14 cellular contexts compared by ENCODE assay signal in the genomic region with DNA sequence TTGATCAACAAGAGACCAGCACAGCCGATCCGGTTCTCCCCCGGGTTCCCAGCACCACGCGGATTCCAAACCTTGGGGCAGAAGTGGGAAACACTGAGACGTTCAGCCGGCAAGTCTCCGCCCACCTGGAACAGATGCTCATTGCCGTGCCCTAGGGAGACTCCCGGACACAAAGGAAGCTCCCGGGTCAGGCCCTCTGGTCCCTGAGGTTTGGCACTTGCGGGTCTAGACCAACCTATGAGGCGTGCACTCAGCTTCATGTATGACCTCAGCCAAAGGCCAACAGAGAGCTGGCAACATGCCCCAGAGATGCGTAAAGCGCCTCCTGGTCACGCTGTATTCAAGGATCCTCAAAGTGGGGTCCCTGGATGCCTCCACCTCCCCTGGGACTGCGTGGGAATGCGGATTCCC. TPM values are rescaled to one million over a fixed set of nuclear protein-coding genes. Genes with fewer than 3 reads are reported as not detected.
DNase-seq lines count a peak whose midpoint lies in the region; ATAC-seq, FAIRE-seq and TF ChIP-seq lines count a peak whose summit lies in the region.
"Had no signal": no experiment of that assay in that cellular context is flagged by ENCODE, and none has a peak within 500 bp of the region (broad histone marks: within the 10 kb centered on the region; RNA-seq: fewer than 3 reads in every experiment).

No MANE protein-coding gene starts in this region.

- RAD21 ChIA-PET in GM12878 (lab: Charles Lee; ENCODE audit: unreplicated experiment), result interaction anchor here (1.1 to 1.9 kb wide), 3 partner anchors 34 to 232 kb away, joined by 3 to 6 read pairs (median 5); no protein-coding TSS in a partner anchor

- intact Hi-C loops in GM12878 (cut with micrococcal nuclease; ENCODE audit: unreplicated experiment), result loop anchor here (10.0 kb wide), 1 partner anchor 139 kb away; no protein-coding TSS in a partner anchor

- TF ChIP-seq POLR2A in A549 (IDR thresholded peaks at IDR 0.05; ENCODE audit: low read length) (no peak), GM12878 (IDR thresholded peaks at IDR 0.05; ENCODE audit: low read depth, low read length) (no peak)

- BruUV-seq in GM12878 (replicated peaks; lab: Mats Ljungman, UMichigan), result no TSS peak

- TF ChIP-seq RAD21 in A549 (conservative IDR thresholded peaks at IDR 0.05 in 1 of 2, IDR thresholded peaks at IDR 0.05 in 1 of 2), result no peak
- no peak for TF ChIP-seq RAD21 in GM12878 (IDR thresholded peaks at IDR 0.05; ENCODE audit: insufficient read depth, low read depth, low read length)

- H3K4me2 ChIP-seq in A549, result peak overlapping the region; percentile 80
- H3K4me2 ChIP-seq in GM12878 (ENCODE audit: control insufficient read depth, insufficient read depth), result peak overlapping the region; percentile 38; the same call in 1 of the 2 replicates

- H4K20me1 ChIP-seq in GM12878 (ENCODE audit: control insufficient read depth, insufficient read depth), result no peaks in the 10 kb centered on the region

- TF ChIP-seq EP300 in A549 (IDR thresholded peaks at IDR 0.05), result no peak
- no peak for TF ChIP-seq EP300 in GM12878 (IDR thresholded peaks at IDR 0.05; ENCODE audit: borderline replicate concordance in 1 of 2, control insufficient read depth in 1 of 2, low read depth in 2 of 2, low read length in 2 of 2)

- H3K36me3 ChIP-seq in GM12878 (ENCODE audit: control insufficient read depth in 2 of 2, insufficient read depth in 2 of 2, low read length in 1 of 2), result no peaks in the 10 kb centered on the region
- H3K36me3 ChIP-seq: MG63 had no signal

- POLR2A ChIA-PET in A549 (lab: Yijun Ruan, JAX), result no interaction called here
- POLR2A ChIA-PET in GM12878 (lab: Charles Lee), result interaction anchor here (1.1 kb wide), 1 partner anchor 17 kb away, joined by 3 read pairs; no protein-coding TSS in a partner anchor

- SMC1A ChIA-PET in GM12878 (lab: Charles Lee; ENCODE audit: uncharacterized antibody, unreplicated experiment), result interaction anchor here (1.6 kb wide), 1 partner anchor 34 kb away, joined by 6 read pairs; no protein-coding TSS in a partner anchor

- H3K9me3 Mint-ChIP-seq in neural crest cell, result no peaks in the 10 kb centered on the region

- H3K27ac ChIP-seq in A549 (no peak overlapping the region), GM12878 (ENCODE audit: control insufficient read depth, insufficient read depth) (no peak overlapping the region)

- H3K4me1 Mint-ChIP-seq in neural crest cell, result peaks cover 35% of the 10 kb centered on the region

- H3K9ac ChIP-seq in GM12878 (ENCODE audit: control insufficient read depth, insufficient read depth, low read length), result peak overlapping the region; percentile 3; the same call in 1 of the 2 replicates

- no peak overlapping the region for H3K27ac Mint-ChIP-seq in neural crest cell (ENCODE audit: unreplicated experiment)

- WGBS in A549 (ENCODE audit: missing lambda C conversion rate), result 15% methylated on average over 17 of the region's 18 CpGs
- 52% methylated on average over 18 of the region's 18 CpGs for WGBS in GM12878 (ENCODE audit: insufficient coverage, insufficient replicate concordance, low lambda C conversion rate, missing lambda C conversion rate)

- H3K9me3 ChIP-seq in A549, result peaks cover 7% of the 10 kb centered on the region; the same call in 1 of the 3 replicates
- no peaks in the 10 kb centered on the region for H3K9me3 ChIP-seq in GM12878 (replicated peaks; ENCODE audit: control insufficient read depth, insufficient read depth, low read length)
- H3K9me3 ChIP-seq: MG63 had no signal

- no peak for TF ChIP-seq CTCF in A549 (IDR thresholded peaks at IDR 0.05)
- no peak for TF ChIP-seq CTCF in GM12878 (IDR thresholded peaks at IDR 0.05 in 2 of 3, conservative IDR thresholded peaks at IDR 0.05 in 1 of 3; ENCODE audit: control insufficient read depth in 2 of 3, extremely low read depth in 1 of 3, insufficient read depth in 1 of 3, low read depth in 3 of 3, low read length in 3 of 3)
- TF ChIP-seq CTCF in neural crest cell (conservative IDR thresholded peaks at IDR 0.05), result no peak
- TF ChIP-seq CTCF in GM13977 (IDR thresholded peaks at IDR 0.05; ENCODE audit: extremely low read depth, insufficient read depth, missing control alignments), result no peak

- H3K27me3 ChIP-seq in GM12878 (replicated peaks in 1 of 2; ENCODE audit: control insufficient read depth in 2 of 2, insufficient read depth in 2 of 2, low read length in 1 of 2), result no peaks in the 10 kb centered on the region; a peak in 1 of 4 replicates

- no peak for DNase-seq in A549 (ENCODE audit: low read depth in 1 of 2, low spot score in 1 of 2)
- DNase-seq in DMS53 (lab: John Stamatoyannopoulos, UW), result peak; percentile 88
- DNase-seq in GM12878 (ENCODE audit: low read depth, low spot score), result no peak
- no peak for DNase-seq in neural crest cell (ENCODE audit: low read depth, low spot score)
- DNase-seq in GM13977 (ENCODE audit: low spot score), result no peak
- DNase-seq in cerebellum (ENCODE audit: low spot score), result no peak
- DNase-seq in globus pallidus (ENCODE audit: low spot score), result no peak
- DNase-seq: aorta; MG63; stimulated activated CD4-positive, alpha-beta T cell treated with anti-CD3 and anti-CD28 coated beads, Interleukin-2, amount 100 ng/mL, for 24 hours had no signal

- H3K27me3 Mint-ChIP-seq in neural crest cell (ENCODE audit: low read depth), result peaks cover 74% of the 10 kb centered on the region

- no peaks in the 10 kb centered on the region for H3K36me3 Mint-ChIP-seq in neural crest cell (ENCODE audit: low read depth)

- peak overlapping the region; percentile 74 for H3K4me3 Mint-ChIP-seq in neural crest cell

- H2AFZ ChIP-seq in GM12878 (ENCODE audit: control insufficient read depth, low read depth, low read length), result no peak overlapping the region

- CTCF ChIA-PET in A549 (lab: Yijun Ruan, JAX), result interaction anchor here (1.7 kb wide), 1 partner anchor 35 kb away, joined by 3 read pairs; no protein-coding TSS in a partner anchor
- CTCF ChIA-PET in GM12878 (lab: Yijun Ruan, JAX), result interaction anchor here (0.7 kb wide), 1 partner anchor 9 kb away, joined by 3 read pairs; no protein-coding TSS in a partner anchor

- no peak for FAIRE-seq in A549 (lab: Jason Lieb, UNC)
- FAIRE-seq in GM12878 (lab: Jason Lieb, UNC), result no peak

- ATAC-seq in A549, result no peak; a peak in 1 of 6 replicates
- no peak; the same call in 2 of the 3 replicates for ATAC-seq in GM12878
- ATAC-seq in GM18907 (IDR thresholded peaks at IDR 0.05; ENCODE audit: unreplicated experiment), result no peak

- peaks cover 11% of the 10 kb centered on the region for H3K79me2 ChIP-seq in GM12878 (ENCODE audit: control insufficient read depth, insufficient read depth, low read length)

- in situ Hi-C loops in GM12878 (cut with MboI), result no loop called here
- in situ Hi-C loops in GM13977 (cut with MboI; ENCODE audit: low pct_unique_long_range_greater_than_20kb, low sequenced_read_pairs, unreplicated experiment), result no loop called here

- H3K4me1 ChIP-seq in A549 (peaks cover 18% of the 10 kb centered on the region; the same call in 1 of the 3 replicates), GM12878 (ENCODE audit: control insufficient read depth, insufficient read depth, low read length) (no peaks in the 10 kb centered on the region)

- H3K4me3 ChIP-seq in A549 (0 out of 3 replicates have a peak overlapping the region, but pooled peaks have one; percentile 26), GM12878 (peak overlapping the region; percentile 50; the same call in 1 of the 2 replicates)
- H3K4me3 ChIP-seq: MG63 had no signal

TF ChIP-seq in A549, 52 proteins besides CTCF, POLR2A, EP300 and RAD21 (continues in another document):
- TF ChIP-seq GATA3 (IDR thresholded peaks at IDR 0.05; ENCODE audit: borderline replicate concordance), result no peak
- no peak for TF ChIP-seq TFCP2L1 (CRISPR knock-in tag; IDR thresholded peaks at IDR 0.05)
- no peak for TF ChIP-seq CHD2 (IDR thresholded peaks at IDR 0.05; ENCODE audit: low read length, partially characterized antibody)

TF ChIP-seq in GM12878, 131 proteins besides CTCF, POLR2A, EP300 and RAD21 (continues in another document):
- no peak for TF ChIP-seq BMI1 (IDR thresholded peaks at IDR 0.05; ENCODE audit: borderline replicate concordance)
- TF ChIP-seq SREBF1 (IDR thresholded peaks at IDR 0.05; ENCODE audit: low read length), result no peak
- no peak for TF ChIP-seq NR2F1 (conservative IDR thresholded peaks at IDR 0.05)
- TF ChIP-seq IKZF2 (IDR thresholded peaks at IDR 0.05), result no peak
- no peak for TF ChIP-seq POLR2AphosphoS2 (IDR thresholded peaks at IDR 0.05; ENCODE audit: low read depth, low read length)

RNA-seq across cellular contexts. Expression of a gene that starts 2.5 kb away (rescaled TPM):
- polyA plus RNA-seq in A549 (2011; rRNA removed) (0.07 TPM in 1 of 2 replicates, not detected in the other), A549 (2017; fragmentation: RNase III; extraction: RNeasy Plus Mini Kit Qiagen cat#74134 plus additional on column Dnase treatment) (not detected in 3 replicates), GM12878 (2011; rRNA removed) (1.4 and 2.9 TPM in 2 replicates), GM12878 (2014; fragmentation: Illumina TruSeq; extraction: Trizol) (0.07 TPM in 1 of 2 replicates, not detected in the other), GM12878 (2014; fragmentation: Nextera tagmentation; extraction: Ambion mirVana) (under 1 TPM in 1 of 2 experiments, not detected in 1; 0.04 TPM), GM12878 (2014; rRNA removed) (0.08 and 0.11 TPM in 2 replicates), GM12878 (2016; fragmentation: Nextera tagmentation; extraction: Ambion mirVana) (under 1 TPM; 0.06 to 0.24 TPM)
- 0.04 TPM in 1 of 2 replicates, not detected in the other for polyA plus RNA-seq in A549 (2012; cell fraction: cytosol; rRNA removed)
- polyA plus RNA-seq in A549 (2012; cell fraction: nucleus; rRNA removed), result not detected in 2 replicates
- polyA minus RNA-seq in A549 (2011; rRNA and poly(A)+ RNA removed), result not detected in 2 replicates
- 139 and 149 TPM in 2 replicates for total RNA-seq in GM12878 (2013; cell fraction: nucleolus; rRNA removed)
- total RNA-seq in GM12878 (2014; rRNA removed) (0.06 and 0.22 TPM in 2 replicates), GM12878 (2014; rRNA removed; fragmentation: Illumina TruSeq; extraction: Trizol) (0.04 and 0.09 TPM in 2 replicates), GM12878 (2021) (0.41 and 0.43 TPM in 2 replicates), neural crest cell (4.5 and 5.9 TPM in 2 replicates), cerebellum (14.5 TPM)
- polyA plus RNA-seq in GM12878 (2011; ENCODE audit: low read depth), result 1.8 TPM
- polyA plus RNA-seq in GM12878 (2011; cell fraction: cytosol; rRNA removed), result 1.4 and 1.5 TPM in 2 replicates
- 9.4 and 9.6 TPM in 2 replicates for polyA plus RNA-seq in GM12878 (2011; cell fraction: nucleus; rRNA removed)
- 2.9 and 4.5 TPM in 2 replicates for polyA plus RNA-seq in GM12878 (2012)
- polyA minus RNA-seq in GM12878 (2011; rRNA and poly(A)+ RNA removed), result 2.0 and 3.5 TPM in 2 replicates
- polyA minus RNA-seq in GM12878 (2011; cell fraction: cytosol; rRNA and poly(A)+ RNA removed), result 0.52 and 0.80 TPM in 2 replicates
- polyA minus RNA-seq in GM12878 (2011; cell fraction: nucleus; rRNA and poly(A)+ RNA removed), result 1.8 and 6.6 TPM in 2 replicates
- total RNA-seq: activated CD8-positive, alpha-beta memory T cell treated with anti-CD3 and anti-CD28 coated beads for 36 hours; subcutaneous adipose tissue; T-helper 2 cell treated with Interferon-gamma antibody and Interleukin-4, amounts not matched to agents 100 ng/mL and 5 ng/mL, for 36 hours had no signal
- polyA plus RNA-seq: aorta had no signal
